Comparison of ENCODE assay signal across 16 cellular contexts in the genomic region with DNA sequence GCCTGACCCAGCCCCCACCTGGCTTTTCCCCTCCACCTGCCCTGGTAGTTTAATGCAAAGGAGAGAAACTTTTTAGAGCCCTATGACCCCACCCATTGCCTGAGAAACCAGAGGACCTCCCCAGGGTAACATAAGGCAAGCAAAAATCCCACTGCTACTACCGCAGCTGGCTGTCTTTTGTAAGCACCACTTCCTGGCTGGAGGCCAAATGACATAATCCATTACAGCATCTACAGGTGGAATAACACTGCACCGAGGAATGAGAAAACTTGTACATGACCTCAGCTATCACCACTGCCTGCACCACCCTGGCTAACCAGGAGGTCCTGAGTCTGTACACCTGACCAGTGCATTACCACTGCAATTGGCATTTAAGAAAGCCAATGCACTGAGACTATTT.
DNase-seq lines count a peak whose midpoint lies in the region; TF ChIP-seq lines count a peak whose summit lies in the region.
"Had no signal": no experiment of that assay in that cellular context is flagged by ENCODE, and none has a peak within 500 bp of the region (broad histone marks: within the 10 kb centered on the region; RNA-seq: fewer than 3 reads in every experiment).

No MANE protein-coding gene starts in this region.

- H2AFZ ChIP-seq in KMS-11 (ENCODE audit: low read depth) (peak overlapping the region; percentile 47), hepatocyte (no peak overlapping the region)

- peaks cover 26% of the 10 kb centered on the region for H3K4me1 ChIP-seq in KMS-11 (ENCODE audit: low read depth, poor library complexity, severe bottlenecking)
- no peaks in the 10 kb centered on the region for H3K4me1 ChIP-seq in hepatocyte (ENCODE audit: insufficient read depth)
- H3K4me1 ChIP-seq: heart left ventricle, tibial nerve had no signal

- no peaks in the 10 kb centered on the region for H3K27me3 ChIP-seq in KMS-11 (ENCODE audit: insufficient read depth, low read depth)
- H3K27me3 ChIP-seq in hepatocyte, result no peaks in the 10 kb centered on the region
- H3K27me3 ChIP-seq: heart left ventricle, tibial nerve had no signal

- H4K20me1 ChIP-seq in KMS-11 (ENCODE audit: insufficient read depth) (no peaks in the 10 kb centered on the region), hepatocyte (ENCODE audit: insufficient read depth, poor library complexity, severe bottlenecking) (no peaks in the 10 kb centered on the region)

- POLR2A ChIA-PET in activated CD4-positive, alpha-beta memory T cell treated with anti-CD3 and anti-CD28 coated beads, Interleukin-2, amount 10 ng/mL, durations not matched to agents 7 days and 5 days (lab: Charles Lee), result no interaction called here

- peak overlapping the region; percentile 38 for H3K27ac Mint-ChIP-seq in Calu3 (ENCODE audit: unreplicated experiment)
- H3K27ac Mint-ChIP-seq in activated CD4-positive, alpha-beta memory T cell treated with anti-CD3 and anti-CD28 coated beads, Interleukin-2, amount 10 ng/mL, durations not matched to agents 7 days and 5 days, result no peak overlapping the region
- H3K27ac Mint-ChIP-seq: CD8-positive, alpha-beta T cell; naive thymus-derived CD8-positive, alpha-beta T cell had no signal

- no peak overlapping the region for H3K4me3 Mint-ChIP-seq in Calu3 (ENCODE audit: low read depth, unreplicated experiment)
- no peak overlapping the region for H3K4me3 Mint-ChIP-seq in activated CD4-positive, alpha-beta memory T cell treated with anti-CD3 and anti-CD28 coated beads, Interleukin-2, amount 10 ng/mL, durations not matched to agents 7 days and 5 days
- H3K4me3 Mint-ChIP-seq: CD8-positive, alpha-beta T cell; central memory CD8-positive, alpha-beta T cell; naive thymus-derived CD8-positive, alpha-beta T cell had no signal

- H3K36me3 ChIP-seq in KMS-11 (ENCODE audit: insufficient read depth) (no peaks in the 10 kb centered on the region), hepatocyte (replicated peaks; ENCODE audit: insufficient read depth, low read depth) (no peaks in the 10 kb centered on the region)
- H3K36me3 ChIP-seq: heart left ventricle, tibial nerve had no signal

- H3K27ac ChIP-seq in KMS-11 (peak overlapping the region; percentile 61), hepatocyte (no peak overlapping the region)
- H3K27ac ChIP-seq: heart left ventricle, tibial nerve had no signal

- H3K27me3 Mint-ChIP-seq in Calu3 (ENCODE audit: unreplicated experiment), result no peaks in the 10 kb centered on the region
- no peaks in the 10 kb centered on the region for H3K27me3 Mint-ChIP-seq in activated CD4-positive, alpha-beta memory T cell treated with anti-CD3 and anti-CD28 coated beads, Interleukin-2, amount 10 ng/mL, durations not matched to agents 7 days and 5 days

- peaks cover 5% of the 10 kb centered on the region for H3K36me3 Mint-ChIP-seq in Calu3 (ENCODE audit: insufficient read depth, unreplicated experiment)
- H3K36me3 Mint-ChIP-seq in activated CD4-positive, alpha-beta memory T cell treated with anti-CD3 and anti-CD28 coated beads, Interleukin-2, amount 10 ng/mL, durations not matched to agents 7 days and 5 days (ENCODE audit: low read depth), result no peaks in the 10 kb centered on the region
- H3K36me3 Mint-ChIP-seq: CD8-positive, alpha-beta T cell had no signal

- no peaks in the 10 kb centered on the region for H3K9me2 ChIP-seq in hepatocyte (replicated peaks; ENCODE audit: insufficient read depth)

- intact Hi-C loops in Calu3 (cut with micrococcal nuclease; ENCODE audit: unreplicated experiment), result loop anchor here (5.0 kb wide), 1 partner anchor 84 kb away; no protein-coding TSS in a partner anchor

- BruUV-seq in Calu3 (replicated peaks; lab: Mats Ljungman, UMichigan), result no TSS peak

- H3K4me3 ChIP-seq in KMS-11 (IDR thresholded peaks at IDR 0.05; ENCODE audit: insufficient read depth, low read depth, low read length) (no peak overlapping the region), hepatocyte (no peak overlapping the region)
- H3K4me3 ChIP-seq: heart left ventricle, tibial nerve had no signal

- H3K79me2 ChIP-seq in KMS-11 (ENCODE audit: insufficient read depth, low read depth) (no peaks in the 10 kb centered on the region), hepatocyte (no peaks in the 10 kb centered on the region)

- peaks cover 20% of the 10 kb centered on the region for H3K4me1 Mint-ChIP-seq in Calu3 (ENCODE audit: low read depth, unreplicated experiment)
- H3K4me1 Mint-ChIP-seq in activated CD4-positive, alpha-beta memory T cell treated with anti-CD3 and anti-CD28 coated beads, Interleukin-2, amount 10 ng/mL, durations not matched to agents 7 days and 5 days, result no peaks in the 10 kb centered on the region
- H3K4me1 Mint-ChIP-seq: central memory CD8-positive, alpha-beta T cell; naive thymus-derived CD8-positive, alpha-beta T cell had no signal

- CTCF ChIA-PET in Calu3 (lab: Charles Lee), result interaction anchor here (0.8 kb wide), 1 partner anchor 18 kb away, joined by 3 read pairs; no protein-coding TSS in a partner anchor
- CTCF ChIA-PET in activated CD4-positive, alpha-beta memory T cell treated with anti-CD3 and anti-CD28 coated beads, Interleukin-2, amount 10 ng/mL, durations not matched to agents 7 days and 5 days (lab: Charles Lee), result no interaction called here

- TF ChIP-seq CTCF in Calu3 (IDR thresholded peaks at IDR 0.05; ENCODE audit: unreplicated experiment) (no peak), KMS-11 (conservative IDR thresholded peaks at IDR 0.05; ENCODE audit: low read depth, low read length) (no peak), hepatocyte (IDR thresholded peaks at IDR 0.05; ENCODE audit: poor library complexity) (no peak)

- WGBS in hepatocyte (ENCODE audit: low lambda C conversion rate, missing lambda C conversion rate), result 76% methylated on average over 2 of the region's 2 CpGs

- no peak overlapping the region; the same call in 1 of the 2 replicates for H3K9ac ChIP-seq in KMS-11

- no peaks in the 10 kb centered on the region for H3K9me3 Mint-ChIP-seq in Calu3 (ENCODE audit: low read depth, unreplicated experiment)
- no peaks in the 10 kb centered on the region for H3K9me3 Mint-ChIP-seq in activated CD4-positive, alpha-beta memory T cell treated with anti-CD3 and anti-CD28 coated beads, Interleukin-2, amount 10 ng/mL, durations not matched to agents 7 days and 5 days

- no peaks in the 10 kb centered on the region for H3K9me3 ChIP-seq in hepatocyte (ENCODE audit: low read depth)

- DNase-seq in Calu3 (peak; percentile 82), RKO (ENCODE audit: low spot score) (peak; percentile 12), hepatocyte (ENCODE audit: low spot score) (peak; percentile 16), islet precursor cell (no peak), NOMO-1 treated with DMSO at 0.1 percent for 48 hours (lab: John Stamatoyannopoulos, UW; ENCODE audit: unreplicated experiment) (no peak), SIG-M5 treated with dmso at 0.1 percent for 504 hours (lab: John Stamatoyannopoulos, UW; ENCODE audit: unreplicated experiment) (no peak)
- no peak for DNase-seq in activated CD4-positive, alpha-beta memory T cell treated with anti-CD3 and anti-CD28 coated beads, Interleukin-2, amount 10 ng/mL, durations not matched to agents 7 days and 5 days
- DNase-seq: activated CD8-positive, alpha-beta memory T cell treated with anti-CD3 and anti-CD28 coated beads, Interleukin-2, amount 50 U/mL, for 4 hours; CD8-positive, alpha-beta T cell; heart left ventricle; KBM-7; naive thymus-derived CD8-positive, alpha-beta T cell; stimulated activated CD4-positive, alpha-beta T cell treated with anti-CD3 and anti-CD28 coated beads, Interleukin-4, amount 100 ng/mL, for 24 hours had no signal

- H3K4me2 ChIP-seq in KMS-11, result peak overlapping the region; percentile 37
- H3K4me2 ChIP-seq in hepatocyte, result no peak overlapping the region

Comparison
In these comparisons a context has a peak if more than half of its experiments do, and no peak if none do; other contexts are left out.
1. DNase-seq: peak in Calu3 (single experiment), RKO (single experiment) and hepatocyte (single experiment); none in islet precursor cell (single experiment), NOMO-1 treated with DMSO at 0.1 percent for 48 hours (single experiment), activated CD4-positive, alpha-beta memory T cell treated with anti-CD3 and anti-CD28 coated beads, Interleukin-2, amount 10 ng/mL, durations not matched to agents 7 days and 5 days (single experiment) and SIG-M5 treated with dmso at 0.1 percent for 504 hours (single experiment).